ENCODE assay signal across 34 cellular contexts in genomic region chr4:18166925-18167324, GRCh38.
"Had no signal": no experiment of that assay in that cellular context is flagged by ENCODE, and none has a peak within 500 bp of the region (broad histone marks: within the 10 kb centered on the region; RNA-seq: fewer than 3 reads in every experiment).

No MANE protein-coding gene starts in this region.

- ATAC-seq: activated naive CD4-positive, alpha-beta T cell treated with anti-CD3 and anti-CD28 coated beads, Interleukin-2, amount 50 U/mL, for 72 hours; activated naive CD8-positive, alpha-beta T cell treated with anti-CD3 and anti-CD28 coated beads, Interleukin-2, amount 50 U/mL, for 24 hours; activated T-cell treated with anti-CD3 and anti-CD28 coated beads, Interleukin-2, amount 50 U/mL, for 4 hours; activated T-cell treated with anti-CD3 and anti-CD28 coated beads, Interleukin-2, amount 50 U/mL, for 72 hours; activated T-helper 17 cell treated with anti-CD3 and anti-CD28 coated beads, Interleukin-2, amount 50 U/mL, for 72 hours; body of pancreas had no signal

- H3K36me3 ChIP-seq: adrenal gland, ascending aorta, brain microvascular endothelial cell, breast epithelium, cardiac muscle cell had no signal

- DNase-seq: activated effector memory CD4-positive, alpha-beta T cell treated with anti-CD3 and anti-CD28 coated beads, Interleukin-2, amount 50 U/mL, for 16 hours; activated effector memory CD4-positive, alpha-beta T cell treated with Interleukin-2 at 50 U/mL for 16 hours; activated gamma-delta T cell; activated gamma-delta T cell treated with Interleukin-2 at 50 U/mL for 16 hours; activated naive CD4-positive, alpha-beta T cell; activated naive CD4-positive, alpha-beta T cell treated with anti-CD3 and anti-CD28 coated beads for 36 hours; activated naive CD4-positive, alpha-beta T cell treated with anti-CD3 and anti-CD28 coated beads, Interleukin-2, amount 10 ng/mL, durations not matched to agents 7 days and 5 days; activated naive CD4-positive, alpha-beta T cell treated with anti-CD3 and anti-CD28 coated beads, Interleukin-2, amount 50 U/mL, for 16 hours; activated naive CD4-positive, alpha-beta T cell treated with Interleukin-2 at 50 U/mL for 16 hours; activated naive CD8-positive, alpha-beta T cell treated with anti-CD3 and anti-CD28 coated beads for 36 hours; activated naive CD8-positive, alpha-beta T cell treated with anti-CD3 and anti-CD28 coated beads, Interleukin-2, amount 10 ng/mL, durations not matched to agents 7 days and 5 days; activated naive CD8-positive, alpha-beta T cell treated with anti-CD3 and anti-CD28 coated beads, Interleukin-2, amount 50 U/mL, for 24 hours; activated T-cell treated with anti-CD3 and anti-CD28 coated beads, Interleukin-2, amount 50 U/mL, for 1 hour; activated T-cell treated with anti-CD3 and anti-CD28 coated beads, Interleukin-2, amount 50 U/mL, for 24 hours; activated T-cell treated with anti-CD3 and anti-CD28 coated beads, Interleukin-2, amount 50 U/mL, for 4 hours; activated T-cell treated with anti-CD3 and anti-CD28 coated beads, Interleukin-2, amount 50 U/mL, for 48 hours; activated T-cell treated with anti-CD3 and anti-CD28 coated beads, Interleukin-2, amount 50 U/mL, for 72 hours; adrenal gland; amniotic stem cell; amygdala; anterior cingulate cortex; aorta; body of pancreas; brain microvascular endothelial cell; caudate nucleus; central memory CD4-positive, alpha-beta T cell; cerebellar nuclear complex had no signal

- FAIRE-seq: astrocyte, bronchial epithelial cell had no signal

- H3K9me3 ChIP-seq: adrenal gland, ascending aorta, body of pancreas had no signal

- H3K4me1 ChIP-seq: adrenal gland, ascending aorta, body of pancreas, breast epithelium had no signal

- H3K27ac ChIP-seq: adrenal gland, ascending aorta, body of pancreas, brain microvascular endothelial cell, breast epithelium, cardiac muscle cell had no signal

- H3K4me3 ChIP-seq: adrenal gland, ascending aorta, body of pancreas, breast epithelium, cardiac muscle cell had no signal

- H3K27me3 ChIP-seq: adrenal gland, ascending aorta, body of pancreas, brain microvascular endothelial cell, breast epithelium, cardiac muscle cell had no signal
